ENCODE assay signal across 7 cellular contexts in genomic region chr9:13213998-13214397, GRCh38.
"Had no signal": no experiment of that assay in that cellular context is flagged by ENCODE, and none has a peak within 500 bp of the region (broad histone marks: within the 10 kb centered on the region; RNA-seq: fewer than 3 reads in every experiment).

No MANE protein-coding gene starts in this region.

- ATAC-seq: GM12878 had no signal

- H3K4me3 ChIP-seq: GM12878 had no signal

- FAIRE-seq: GM12878, GM12891, GM12892, GM18507, GM19239 had no signal

- DNase-seq: GDM1, GF-D8 had no signal
